In genomic region chr2:178414266-178415247, GRCh38 we compare ENCODE assay signal across 8 cellular contexts. TPM values are rescaled to one million over a fixed set of nuclear protein-coding genes. Genes with fewer than 3 reads are reported as not detected.
DNase-seq lines count a peak whose midpoint lies in the region; ATAC-seq and TF ChIP-seq lines count a peak whose summit lies in the region.

No MANE protein-coding gene starts in this region.

- H3K4me3 ChIP-seq in HUES6 (ENCODE audit: low read depth, low read length) (peak overlapping the region; percentile 71), OCI-LY1 (ENCODE audit: low read depth, low read length, poor library complexity, severe bottlenecking) (peak overlapping the region; percentile 74), esophagus (ENCODE audit: low read depth in 1 of 2, low read length in 2 of 2) (peak overlapping the region in 1 of 2 donors; percentile 66), mucosa of stomach (ENCODE audit: low read length) (peak overlapping the region; percentile 11)

- peak; percentile 85 for ATAC-seq in GM21423 (IDR thresholded peaks at IDR 0.05; ENCODE audit: unreplicated experiment)

- no peaks in the 10 kb centered on the region for H3F3A ChIP-seq in OCI-LY1 (ENCODE audit: insufficient read depth, low read length)

- peak overlapping the region; percentile 80 for H3K4me2 ChIP-seq in OCI-LY1 (ENCODE audit: low read length)

- 13 to 14% methylated on average over 21 of the region's 21 CpGs for WGBS in esophagus, 2 donors

- H3K9ac ChIP-seq in HUES6 (ENCODE audit: low read length) (peak overlapping the region; percentile 94), OCI-LY1 (ENCODE audit: low read length) (peak overlapping the region; percentile 76), mucosa of stomach (ENCODE audit: low read length) (peak overlapping the region; percentile 63)

- DNase-seq in DMS114 treated with DMSO at 0.1 percent for 48 hours (lab: John Stamatoyannopoulos, UW; ENCODE audit: unreplicated experiment), result peak; percentile 81
- peak; percentile 57 for DNase-seq in activated T-cell treated with anti-CD3 and anti-CD28 coated beads for 4 hours
- DNase-seq in stimulated activated CD8-positive, alpha-beta memory T cell treated with anti-CD3 and anti-CD28 coated beads, Interleukin-7, amount 100 ng/mL, for 1 hour (ENCODE audit: low read depth in 2 of 2), result peak; percentile 49 to 53

- TF ChIP-seq CTCF in OCI-LY1 (IDR thresholded peaks at IDR 0.05; ENCODE audit: low read length), result peak; percentile 94

- H3K9me2 ChIP-seq in OCI-LY1 (ENCODE audit: low read depth, low read length), result no peaks in the 10 kb centered on the region

- no peaks in the 10 kb centered on the region for H4K20me1 ChIP-seq in OCI-LY1 (ENCODE audit: insufficient read depth, low read length)

- H3K27ac ChIP-seq in HUES6 (ENCODE audit: low read depth, low read length), result peak overlapping the region; percentile 97; the same call in 1 of the 2 replicates
- H3K27ac ChIP-seq in OCI-LY1 (ENCODE audit: low read depth, low read length, poor library complexity, severe bottlenecking), result peak overlapping the region; percentile 70
- H3K27ac ChIP-seq in esophagus (ENCODE audit: low read depth in 2 of 2, low read length in 1 of 2), result peak overlapping the region; percentile 76 to 98

- H2AFZ ChIP-seq in OCI-LY1 (ENCODE audit: low read length), result peak overlapping the region; percentile 24

- no peaks in the 10 kb centered on the region for H3K27me3 ChIP-seq in HUES6 (ENCODE audit: control insufficient read depth, insufficient read depth, low read length)
- H3K27me3 ChIP-seq in OCI-LY1 (ENCODE audit: insufficient read depth, low read length), result no peaks in the 10 kb centered on the region
- no peaks in the 10 kb centered on the region for H3K27me3 ChIP-seq in esophagus (ENCODE audit: control insufficient read depth in 1 of 2, insufficient read depth in 2 of 2, low read length in 2 of 2)
- H3K27me3 ChIP-seq in mucosa of stomach (ENCODE audit: control insufficient read depth, insufficient read depth, low read length), result no peaks in the 10 kb centered on the region

- H3K4me1 ChIP-seq in HUES6 (ENCODE audit: control insufficient read depth, insufficient read depth, low read length) (peaks cover 4% of the 10 kb centered on the region; the same call in 1 of the 2 replicates), OCI-LY1 (ENCODE audit: insufficient read depth, low read length, severe bottlenecking) (peaks cover 25% of the 10 kb centered on the region), esophagus (ENCODE audit: control insufficient read depth in 2 of 2, insufficient read depth in 2 of 2, low read length in 1 of 2) (no peaks in the 10 kb centered on the region), mucosa of stomach (ENCODE audit: control insufficient read depth, insufficient read depth, low read length) (no peaks in the 10 kb centered on the region)

- H3K36me3 ChIP-seq in HUES6 (ENCODE audit: control insufficient read depth, insufficient read depth, low read length) (no peaks in the 10 kb centered on the region), OCI-LY1 (ENCODE audit: insufficient read depth, low read length) (no peaks in the 10 kb centered on the region), esophagus (ENCODE audit: control insufficient read depth in 2 of 2, insufficient read depth in 2 of 2, low read length in 1 of 2) (no peaks in the 10 kb centered on the region), mucosa of stomach (ENCODE audit: control insufficient read depth, insufficient read depth, low read length) (no peaks in the 10 kb centered on the region)

- H3K9me3 ChIP-seq in HUES6 (ENCODE audit: control insufficient read depth, insufficient read depth, low read depth, low read length) (no peaks in the 10 kb centered on the region), OCI-LY1 (ENCODE audit: low read length) (no peaks in the 10 kb centered on the region), esophagus (ENCODE audit: control insufficient read depth in 2 of 2, insufficient read depth in 1 of 2, low read depth in 1 of 2, low read length in 1 of 2) (no peaks in the 10 kb centered on the region), mucosa of stomach (ENCODE audit: control insufficient read depth, low read length) (no peaks in the 10 kb centered on the region)

- no peaks in the 10 kb centered on the region for H3K79me2 ChIP-seq in OCI-LY1 (ENCODE audit: insufficient read depth, low read length)

RNA-seq across cellular contexts. Expression of gene PRKRA, which starts 36.4 kb away (rescaled TPM):
- 10 to 100 TPM; 25.2 to 26.0 TPM for polyA plus RNA-seq in esophagus

RNA-seq across cellular contexts. Expression of gene PJVK, which starts 36.6 kb away (rescaled TPM):
- 1 to 10 TPM; 1.3 to 5.2 TPM for polyA plus RNA-seq in esophagus
